In genomic region chr7:35799846-35800717, GRCh38 we compare ENCODE assay signal across 1 cellular context.
A peak's percentile ranks its signal among the peaks of the same experiment; 100 is the strongest.
TF ChIP-seq lines count a peak whose summit lies in the region.

No MANE protein-coding gene starts in this region.

TF ChIP-seq in HepG2, 621 proteins besides CTCF, POLR2A, EP300 and RAD21 (continued from another document and continues in another):
- TF ChIP-seq NR2F6 (IDR thresholded peaks at IDR 0.05) (0 out of 2 replicates have a peak, but pooled peaks have one; percentile 7), NR2F6 (CRISPR knock-in tag; IDR thresholded peaks at IDR 0.05) (no peak; the same call in 1 of the 2 replicates), ATF5 (CRISPR knock-in tag; IDR thresholded peaks at IDR 0.05; ENCODE audit: low read depth) (no peak), SCMH1 (CRISPR knock-in tag; IDR thresholded peaks at IDR 0.05; ENCODE audit: borderline replicate concordance) (no peak), SIN3B (IDR thresholded peaks at IDR 0.05; ENCODE audit: low read length) (no peak), ZNF253 (CRISPR knock-in tag; IDR thresholded peaks at IDR 0.05; ENCODE audit: borderline replicate concordance) (no peak), NFAT5 (CRISPR knock-in tag; IDR thresholded peaks at IDR 0.05) (no peak), SNAPC2 (CRISPR knock-in tag; IDR thresholded peaks at IDR 0.05) (peak; percentile 84; the same call in 1 of the 2 replicates), MAF1 (CRISPR knock-in tag; IDR thresholded peaks at IDR 0.05; ENCODE audit: borderline replicate concordance) (no peak), AHDC1 (CRISPR knock-in tag; IDR thresholded peaks at IDR 0.05; ENCODE audit: borderline replicate concordance) (no peak), ZHX2 (IDR thresholded peaks at IDR 0.05; ENCODE audit: low read depth) (no peak), ZHX2 (CRISPR knock-in tag; IDR thresholded peaks at IDR 0.05; ENCODE audit: borderline replicate concordance) (peak; percentile 38; the same call in 1 of the 2 replicates), KDM2A (CRISPR knock-in tag; IDR thresholded peaks at IDR 0.05; ENCODE audit: borderline replicate concordance, low read depth) (no peak; the same call in 1 of the 2 replicates), EEA1 (CRISPR knock-in tag; IDR thresholded peaks at IDR 0.05; ENCODE audit: borderline replicate concordance) (no peak), ZNF563 (CRISPR knock-in tag; IDR thresholded peaks at IDR 0.05) (0 out of 2 replicates have a peak, but pooled peaks have one; percentile 67), ZNF281 (CRISPR knock-in tag; IDR thresholded peaks at IDR 0.05; ENCODE audit: borderline replicate concordance) (no peak), TP53 (CRISPR knock-in tag; conservative IDR thresholded peaks at IDR 0.05) (no peak), ZNF12 (CRISPR knock-in tag; IDR thresholded peaks at IDR 0.05) (no peak), ZNF766 (CRISPR knock-in tag; IDR thresholded peaks at IDR 0.05; ENCODE audit: borderline replicate concordance) (no peak), SNRNP70 (IDR thresholded peaks at IDR 0.05; ENCODE audit: low read depth, low read length) (no peak), ZFYVE20 (CRISPR knock-in tag; IDR thresholded peaks at IDR 0.05; ENCODE audit: borderline replicate concordance, low read depth) (0 out of 2 replicates have a peak, but pooled peaks have one; percentile 49), ZNF335 (CRISPR knock-in tag; IDR thresholded peaks at IDR 0.05) (no peak), SKIL (CRISPR knock-in tag; IDR thresholded peaks at IDR 0.05; ENCODE audit: borderline replicate concordance) (no peak), ZNF501 (CRISPR knock-in tag; IDR thresholded peaks at IDR 0.05) (no peak), THYN1 (CRISPR knock-in tag; IDR thresholded peaks at IDR 0.05; ENCODE audit: borderline replicate concordance, low read depth) (no peak), ZNF530 (CRISPR knock-in tag; IDR thresholded peaks at IDR 0.05; ENCODE audit: low read depth) (no peak), HNRNPH1 (optimal IDR thresholded peaks at IDR 0.05; ENCODE audit: low read depth, low read length) (no peak), ZNF616 (CRISPR knock-in tag; IDR thresholded peaks at IDR 0.05; ENCODE audit: low read depth) (no peak), ARNTL (CRISPR knock-in tag; IDR thresholded peaks at IDR 0.05) (no peak), PITX1 (CRISPR knock-in tag; IDR thresholded peaks at IDR 0.05) (no peak), FIP1L1 (IDR thresholded peaks at IDR 0.05; ENCODE audit: borderline replicate concordance, insufficient read depth, low read depth, low read length) (no peak), CREM (IDR thresholded peaks at IDR 0.05) (no peak), CREM (CRISPR knock-in tag; IDR thresholded peaks at IDR 0.05) (no peak), TCF7 (IDR thresholded peaks at IDR 0.05; ENCODE audit: low read depth) (no peak), ZSCAN22 (CRISPR knock-in tag; IDR thresholded peaks at IDR 0.05) (no peak), FOXA1 (IDR thresholded peaks at IDR 0.05) (no peak), FOXA1 (CRISPR knock-in tag; IDR thresholded peaks at IDR 0.05) (no peak), MAFG (CRISPR knock-in tag; IDR thresholded peaks at IDR 0.05) (no peak), NR0B2 (CRISPR knock-in tag; IDR thresholded peaks at IDR 0.05) (no peak)
